In genomic region chr3:184175981-184176376, GRCh38 we compare ENCODE assay signal across 8 cellular contexts. TPM values are rescaled to one million over a fixed set of nuclear protein-coding genes. Genes with fewer than 3 reads are reported as not detected.
A peak's percentile ranks its signal among the peaks of the same experiment; 100 is the strongest.
DNase-seq lines count a peak whose midpoint lies in the region; ATAC-seq lines count a peak whose summit lies in the region.

No MANE protein-coding gene starts in this region.

- ATAC-seq in activated naive CD4-positive, alpha-beta T cell treated with anti-CD3 and anti-CD28 coated beads, Interleukin-2, amount 50 U/mL, for 72 hours = no peak
- no peak for ATAC-seq in stimulated activated naive CD8-positive, alpha-beta T cell treated with anti-CD3 and anti-CD28 coated beads, Interleukin-15, amount 100 ng/mL, for 72 hours
- no peak for ATAC-seq in HG03025 (IDR thresholded peaks at IDR 0.05; ENCODE audit: low FRiP score, unreplicated experiment)

- H3K36me3 Mint-ChIP-seq in activated naive CD4-positive, alpha-beta T cell treated with anti-CD3 and anti-CD28 coated beads, Interleukin-2, amount 50 U/mL, for 72 hours = peaks cover 17 to 27% of the 10 kb centered on the region in 2 donors

- H3K27ac ChIP-seq in HUES6 (ENCODE audit: low read depth, low read length) = peak overlapping the region; percentile 95

- in situ Hi-C loops in ACHN (cut with HindIII; ENCODE audit: low pct_ligation_motif_present, low pct_unique_long_range_greater_than_20kb, low sequenced_read_pairs) = no loop called here

- H3K9me3 ChIP-seq in HUES6 (ENCODE audit: control insufficient read depth, insufficient read depth, low read depth, low read length) = no peaks in the 10 kb centered on the region
- H3K9me3 ChIP-seq in iPS-18c (ENCODE audit: control insufficient read depth, insufficient read depth, low read length) = no peaks in the 10 kb centered on the region

- H3K36me3 ChIP-seq in HUES6 (ENCODE audit: control insufficient read depth, insufficient read depth, low read length) = peaks cover 62% of the 10 kb centered on the region

- H3K4me1 ChIP-seq in HUES6 (ENCODE audit: control insufficient read depth, insufficient read depth, low read length) = peaks cover 15% of the 10 kb centered on the region

- H3K9ac ChIP-seq in HUES6 (ENCODE audit: low read length) = peak overlapping the region; percentile 98

- no peaks in the 10 kb centered on the region for H3K27me3 ChIP-seq in HUES6 (ENCODE audit: control insufficient read depth, insufficient read depth, low read length)

- peak overlapping the region; percentile 95 to 96 for H3K27ac Mint-ChIP-seq in activated naive CD4-positive, alpha-beta T cell treated with anti-CD3 and anti-CD28 coated beads, Interleukin-2, amount 50 U/mL, for 72 hours
- peak overlapping the region; percentile 31 to 79 for H3K27ac Mint-ChIP-seq in stimulated activated naive CD8-positive, alpha-beta T cell treated with anti-CD3 and anti-CD28 coated beads, Interleukin-15, amount 100 ng/mL, for 72 hours

- no peak for DNase-seq in activated naive CD4-positive, alpha-beta T cell treated with anti-CD3 and anti-CD28 coated beads, Interleukin-2, amount 50 U/mL, for 72 hours (ENCODE audit: low spot score in 2 of 2)
- no peak for DNase-seq in stimulated activated naive CD8-positive, alpha-beta T cell treated with anti-CD3 and anti-CD28 coated beads, Interleukin-15, amount 100 ng/mL, for 72 hours
- DNase-seq in NCI-H2107 treated with DMSO at 0.1 percent for 48 hours (lab: John Stamatoyannopoulos, UW; ENCODE audit: unreplicated experiment) (no peak), ACHN (no peak), islet precursor cell (no peak)

- peak overlapping the region; percentile 92 to 98 for H3K4me3 Mint-ChIP-seq in stimulated activated naive CD8-positive, alpha-beta T cell treated with anti-CD3 and anti-CD28 coated beads, Interleukin-15, amount 100 ng/mL, for 72 hours

- H3K9me3 Mint-ChIP-seq in activated naive CD4-positive, alpha-beta T cell treated with anti-CD3 and anti-CD28 coated beads, Interleukin-2, amount 50 U/mL, for 72 hours = no peaks in the 10 kb centered on the region
- no peaks in the 10 kb centered on the region for H3K9me3 Mint-ChIP-seq in stimulated activated naive CD8-positive, alpha-beta T cell treated with anti-CD3 and anti-CD28 coated beads, Interleukin-15, amount 100 ng/mL, for 72 hours

- H3K4me3 ChIP-seq in HUES6 (ENCODE audit: low read depth, low read length) (peak overlapping the region; percentile 96), iPS-18c (ENCODE audit: insufficient read depth, low read depth, low read length) (peak overlapping the region; percentile 94)

- peaks cover 50% of the 10 kb centered on the region for H3K4me1 Mint-ChIP-seq in stimulated activated naive CD8-positive, alpha-beta T cell treated with anti-CD3 and anti-CD28 coated beads, Interleukin-15, amount 100 ng/mL, for 72 hours

- H3K27me3 Mint-ChIP-seq in stimulated activated naive CD8-positive, alpha-beta T cell treated with anti-CD3 and anti-CD28 coated beads, Interleukin-15, amount 100 ng/mL, for 72 hours = no peaks in the 10 kb centered on the region

RNA-seq across cellular contexts. Expression of gene AP2M1, which starts 1.3 kb away (rescaled TPM):
- total RNA-seq in activated naive CD4-positive, alpha-beta T cell treated with anti-CD3 and anti-CD28 coated beads, Interleukin-2, amount 50 U/mL, for 72 hours = 100 to 1,000 TPM; 207 to 288 TPM

RNA-seq across cellular contexts. Expression of gene ABCF3, which starts 10.0 kb away (rescaled TPM):
- 10 to 100 TPM; 76.6 to 81.3 TPM for total RNA-seq in activated naive CD4-positive, alpha-beta T cell treated with anti-CD3 and anti-CD28 coated beads, Interleukin-2, amount 50 U/mL, for 72 hours

RNA-seq across cellular contexts. Expression of gene DVL3, which starts 20.8 kb away (rescaled TPM):
- 10 to 100 TPM; 30.1 to 41.7 TPM for total RNA-seq in activated naive CD4-positive, alpha-beta T cell treated with anti-CD3 and anti-CD28 coated beads, Interleukin-2, amount 50 U/mL, for 72 hours

RNA-seq across cellular contexts. Expression of gene EIF2B5, which starts 40.8 kb away (rescaled TPM):
- total RNA-seq in activated naive CD4-positive, alpha-beta T cell treated with anti-CD3 and anti-CD28 coated beads, Interleukin-2, amount 50 U/mL, for 72 hours = 10 to 100 TPM; 48.6 to 56.1 TPM

RNA-seq across cellular contexts. Expression of gene VWA5B2, which starts 53.4 kb away (rescaled TPM):
- total RNA-seq in activated naive CD4-positive, alpha-beta T cell treated with anti-CD3 and anti-CD28 coated beads, Interleukin-2, amount 50 U/mL, for 72 hours = not detected
